9 cellular contexts compared by ENCODE assay signal in the genomic region with DNA sequence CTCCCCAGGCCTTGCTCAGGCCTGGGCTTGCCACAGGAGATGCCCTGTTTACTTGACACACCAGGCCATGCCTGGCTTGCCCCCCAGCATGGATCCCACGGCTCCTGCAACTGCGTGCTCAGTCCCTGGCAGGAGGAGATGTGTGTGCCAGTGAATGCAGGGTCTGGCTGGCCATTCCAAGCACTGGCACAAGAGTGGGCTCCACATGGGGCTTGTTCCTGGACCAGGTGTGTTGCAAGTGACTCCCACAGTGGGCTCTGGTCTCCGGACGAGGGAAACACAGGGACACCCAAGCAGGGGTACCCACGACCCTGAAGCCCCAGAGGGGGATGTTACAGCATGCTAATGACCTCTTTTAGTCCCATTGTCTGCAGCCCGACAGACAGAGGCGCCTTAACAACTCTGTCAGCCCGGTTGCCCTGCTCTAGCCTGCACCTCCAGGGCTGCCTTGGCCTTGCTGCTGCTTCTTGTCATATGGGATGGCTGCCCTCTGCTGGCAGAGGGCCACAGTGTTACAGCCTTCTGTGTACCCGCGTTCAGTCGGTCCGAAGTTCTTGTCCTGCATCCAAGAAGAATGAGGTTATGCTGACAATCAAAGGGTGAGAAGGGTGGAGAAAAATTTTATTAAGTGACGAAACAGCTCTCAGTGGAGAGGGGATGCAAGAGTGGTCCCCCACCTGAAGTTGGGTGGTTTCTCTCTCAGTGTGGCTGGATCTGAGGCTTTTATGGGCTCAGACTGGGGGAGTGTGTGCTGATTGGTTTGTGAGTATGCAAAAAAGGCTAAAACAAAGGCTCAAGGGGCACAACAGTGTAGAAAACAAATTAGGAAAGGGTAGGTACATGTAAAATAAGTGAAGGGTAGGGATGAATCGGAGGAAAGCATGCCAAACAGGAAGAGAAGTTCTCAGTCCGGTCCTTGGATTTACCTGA.
DNase-seq lines count a peak whose midpoint lies in the region; ATAC-seq, FAIRE-seq and TF ChIP-seq lines count a peak whose summit lies in the region.
"Had no signal": no experiment of that assay in that cellular context is flagged by ENCODE, and none has a peak within 500 bp of the region (broad histone marks: within the 10 kb centered on the region; RNA-seq: fewer than 3 reads in every experiment).

No MANE protein-coding gene starts in this region.

- no peak overlapping the region for H3K9ac ChIP-seq in H1 (replicated peaks in 1 of 4; ENCODE audit: extremely low read depth in 1 of 4, low read depth in 3 of 4, low read length in 3 of 4)

- H3K23ac ChIP-seq in H1 (ENCODE audit: insufficient read length), result no peak overlapping the region

- peak overlapping the region; percentile 84 for H4K91ac ChIP-seq in H1 (replicated peaks; ENCODE audit: insufficient read length, low read length)

- no peak overlapping the region for H3K14ac ChIP-seq in H1 (ENCODE audit: insufficient read length)

- no peaks in the 10 kb centered on the region for H3K9me3 ChIP-seq in H1 (ENCODE audit: insufficient read depth in 2 of 2, low read depth in 1 of 2, low read length in 1 of 2)

- 33% methylated on average over 15 of the region's 15 CpGs; no CpG with 5 or more reads in 1 of the 2 experiments for WGBS in H1 (ENCODE audit: extremely low coverage in 1 of 2, insufficient coverage in 1 of 2, insufficient read length in 1 of 2, insufficient replicate concordance in 2 of 2, low coverage in 1 of 2, low lambda C conversion rate in 2 of 2, missing lambda C conversion rate in 1 of 2), 2 experiments

- H3K27me3 Mint-ChIP-seq in natural killer cell (ENCODE audit: low read depth in 2 of 2), result no peaks in the 10 kb centered on the region

- H2BK15ac ChIP-seq in H1 (ENCODE audit: low read length), result peak overlapping the region; percentile 18; the same call in 1 of the 2 replicates

- no peak overlapping the region for H2BK20ac ChIP-seq in H1 (ENCODE audit: low read length)

- H4K20me1 ChIP-seq in H1 (replicated peaks in 1 of 2; ENCODE audit: control insufficient read depth in 1 of 2, insufficient read depth in 2 of 2, low read length in 2 of 2), result no peaks in the 10 kb centered on the region

- no peak overlapping the region for H3K56ac ChIP-seq in H1 (replicated peaks; ENCODE audit: insufficient read length, low read depth, low read length)

- H3K4me1 Mint-ChIP-seq in natural killer cell, result peaks cover 0 to 9% of the 10 kb centered on the region in 2 donors

- no peak overlapping the region for H4K5ac ChIP-seq in H1 (ENCODE audit: insufficient read length, low read depth, low read length)

- TF ChIP-seq CTCF in H1 (IDR thresholded peaks at IDR 0.05; ENCODE audit: control extremely low read depth in 1 of 3, insufficient read depth in 1 of 3, low read depth in 1 of 3, low read length in 3 of 3), result peak; percentile 95 to 98 (median 98)
- no peak for TF ChIP-seq CTCF in natural killer cell (IDR thresholded peaks at IDR 0.05)

- no peak overlapping the region for H3K27ac Mint-ChIP-seq in natural killer cell

- peak overlapping the region; percentile 60; the same call in 1 of the 2 replicates for H2BK5ac ChIP-seq in H1 (ENCODE audit: low read depth, low read length)

- H3K27ac ChIP-seq in H1 (ENCODE audit: low read depth, low read length), result no peak overlapping the region
- H3K27ac ChIP-seq: VCaP had no signal

- CTCF ChIA-PET in H1 (lab: Charles Lee; ENCODE audit: partially characterized antibody), result interaction anchor here (0.6 to 4.8 kb wide), 10 partner anchors 9 to 326 kb away, joined by 3 to 54 read pairs (median 4); partner anchors contain the start of genes MBD5 and ORC4

- no peaks in the 10 kb centered on the region for H3K36me3 ChIP-seq in H1 (ENCODE audit: control insufficient read depth in 2 of 4, insufficient read depth in 4 of 4, low read length in 3 of 4)

- peak; percentile 94 to 98 for TF ChIP-seq RAD21 in H1 (IDR thresholded peaks at IDR 0.05 in 1 of 2, conservative IDR thresholded peaks at IDR 0.05 in 1 of 2; ENCODE audit: low read depth in 2 of 2, low read length in 2 of 2)

- H3K4me3 Mint-ChIP-seq in natural killer cell, result no peak overlapping the region

- no peaks in the 10 kb centered on the region for H3K79me2 ChIP-seq in H1 (ENCODE audit: control insufficient read depth in 1 of 2, insufficient read depth in 2 of 2, low read length in 2 of 2)

- H3K27me3 ChIP-seq in H1 (replicated peaks in 1 of 4; ENCODE audit: control insufficient read depth in 3 of 4, extremely low read depth in 1 of 4, insufficient read depth in 3 of 4, low read length in 3 of 4), result no peaks in the 10 kb centered on the region

- peak overlapping the region; percentile 39; the same call in 1 of the 2 replicates for H2BK12ac ChIP-seq in H1 (ENCODE audit: low read depth, low read length)

- H3K4ac ChIP-seq in H1 (replicated peaks; ENCODE audit: insufficient read length, low read depth, low read length), result no peak overlapping the region

- H2AFZ ChIP-seq in H1 (ENCODE audit: low read length), result peak overlapping the region; percentile 82; the same call in 1 of the 2 replicates

- peak overlapping the region; percentile 43; the same call in 1 of the 2 replicates for H3K18ac ChIP-seq in H1 (ENCODE audit: extremely low read depth, low read length)

- DNase-seq in ELF-1 (ENCODE audit: low read depth, low spot score) (peak; percentile 72), HT-29 (ENCODE audit: low spot score) (peak; percentile 56), H1 (ENCODE audit: low read depth in 1 of 2, low spot score in 2 of 2) (peak; percentile 84 to 86), natural killer cell (peak; percentile 20), NCI-H1930 (lab: John Stamatoyannopoulos, UW) (no peak), NCI-H2029 (lab: John Stamatoyannopoulos, UW) (no peak)
- peak; percentile 2 for DNase-seq in activated CD4-positive, CD25-positive, alpha-beta regulatory T cell treated with anti-CD3 and anti-CD28 coated beads, Interleukin-2, amount 50 U/mL, for 16 hours (ENCODE audit: low read depth, low spot score)

- no peak overlapping the region for H2AK5ac ChIP-seq in H1 (ENCODE audit: low read depth, low read length)

- POLR2A ChIA-PET in H1 (lab: Charles Lee; ENCODE audit: partially characterized antibody), result no interaction called here

- no peaks in the 10 kb centered on the region for H3K23me2 ChIP-seq in H1 (ENCODE audit: low read depth, low read length)

- no peak for TF ChIP-seq EP300 in H1 (IDR thresholded peaks at IDR 0.05; ENCODE audit: borderline replicate concordance in 1 of 2, low read depth in 2 of 2, low read length in 2 of 2)

- peak overlapping the region in 1 of 2 experiments; percentile 36; a peak in 1 of 4 replicates for H3K4me2 ChIP-seq in H1 (ENCODE audit: insufficient read depth in 1 of 2, low read depth in 2 of 2, low read length in 2 of 2)

- peak overlapping the region; percentile 79 for H4K8ac ChIP-seq in H1 (ENCODE audit: extremely low read depth, insufficient read depth, low read length)

- peak; percentile 46 to 70 (median 63) for ATAC-seq in natural killer cell
- ATAC-seq in HG02884 (IDR thresholded peaks at IDR 0.05; ENCODE audit: unreplicated experiment), result no peak

- intact Hi-C loops in natural killer cell (cut with micrococcal nuclease), result loop anchor here (1.0 kb wide), 1 partner anchor 211 kb away; no protein-coding TSS in a partner anchor

- H3K4me1 ChIP-seq in H1 (replicated peaks in 1 of 4; ENCODE audit: control insufficient read depth in 3 of 4, insufficient read depth in 4 of 4, low read length in 3 of 4), result peaks cover 0 to 4% (median 4%) of the 10 kb centered on the region in 4 experiments; a peak in 5 of 7 replicates

- H2BK120ac ChIP-seq in H1 (replicated peaks; ENCODE audit: low read depth, low read length), result no peak overlapping the region

- no peaks in the 10 kb centered on the region for H3K9me3 Mint-ChIP-seq in natural killer cell

- no peaks in the 10 kb centered on the region for H3K36me3 Mint-ChIP-seq in natural killer cell

- peak overlapping the region in 1 of 4 experiments; percentile 29; a peak in 1 of 8 replicates for H3K4me3 ChIP-seq in H1 (ENCODE audit: extremely low read depth in 1 of 4, insufficient read depth in 2 of 4, low read depth in 3 of 4, low read length in 4 of 4)

- FAIRE-seq in H1 (lab: Jason Lieb, UNC), result peak; percentile 93

- no peak for TF ChIP-seq POLR2A in H1 (IDR thresholded peaks at IDR 0.05; ENCODE audit: control extremely low read depth in 1 of 2, low read depth in 2 of 2, low read length in 2 of 2)

- H3K79me1 ChIP-seq in H1 (ENCODE audit: low read depth, low read length), result no peaks in the 10 kb centered on the region

TF ChIP-seq in H1, 55 proteins besides CTCF, POLR2A, EP300 and RAD21:
- TF ChIP-seq CEBPB (IDR thresholded peaks at IDR 0.05; ENCODE audit: low read depth, low read length) (0 out of 2 replicates have a peak, but pooled peaks have one; percentile 7), NRF1 (IDR thresholded peaks at IDR 0.05; ENCODE audit: low read depth, low read length) (no peak), EZH2 (IDR thresholded peaks at IDR 0.05; ENCODE audit: low read depth, low read length, severe bottlenecking) (no peak), BRCA1 (IDR thresholded peaks at IDR 0.05; ENCODE audit: low read depth, low read length) (no peak), CTBP2 (IDR thresholded peaks at IDR 0.05; ENCODE audit: borderline replicate concordance, insufficient read depth, insufficient read length, low read length) (peak; percentile 25), CREB1 (IDR thresholded peaks at IDR 0.05) (0 out of 2 replicates have a peak, but pooled peaks have one; percentile 19)
- TF ChIP-seq, protein P1, sequence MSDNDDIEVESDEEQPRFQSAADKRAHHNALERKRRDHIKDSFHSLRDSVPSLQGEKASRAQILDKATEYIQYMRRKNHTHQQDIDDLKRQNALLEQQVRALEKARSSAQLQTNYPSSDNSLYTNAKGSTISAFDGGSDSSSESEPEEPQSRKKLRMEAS (IDR thresholded peaks at IDR 0.05), result peak; percentile 50; the same call in 1 of the 2 replicates

Comparison
In these comparisons a context has a peak if more than half of its experiments do, and no peak if none do; other contexts are left out.
1. DNase-seq: peak in ELF-1 (single experiment), HT-29 (single experiment), activated CD4-positive, CD25-positive, alpha-beta regulatory T cell treated with anti-CD3 and anti-CD28 coated beads, Interleukin-2, amount 50 U/mL, for 16 hours (single experiment), H1 (2 of 2) and natural killer cell (single experiment); none in NCI-H1930 (0 of 2) and NCI-H2029 (single experiment).